1 cellular context compared by ENCODE assay signal in the genomic region with DNA sequence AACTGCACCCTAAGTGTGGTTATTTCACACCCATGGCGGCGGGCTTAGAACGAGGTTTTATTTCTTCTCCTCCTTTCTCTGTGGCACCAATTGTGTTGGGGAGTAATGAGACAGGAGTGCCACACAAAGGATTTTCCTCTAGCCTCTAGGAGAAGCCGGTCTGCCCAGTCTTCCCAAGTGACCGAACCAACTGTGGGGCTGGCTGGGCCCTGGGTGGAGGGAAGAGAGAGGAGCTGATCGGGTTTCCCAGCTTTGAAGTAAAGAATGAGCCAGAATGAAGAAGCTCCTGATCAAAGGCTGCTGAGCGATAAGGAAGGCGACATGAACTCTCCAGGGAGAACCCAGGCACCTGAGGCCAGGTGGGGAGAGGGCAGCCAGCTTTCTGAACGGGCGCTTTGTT.
TF ChIP-seq lines count a peak whose summit lies in the region.

No MANE protein-coding gene starts in this region.

TF ChIP-seq in IMR-90, 13 proteins besides CTCF, POLR2A, EP300 and RAD21 (continued from another document):
- TF ChIP-seq, protein P1, sequence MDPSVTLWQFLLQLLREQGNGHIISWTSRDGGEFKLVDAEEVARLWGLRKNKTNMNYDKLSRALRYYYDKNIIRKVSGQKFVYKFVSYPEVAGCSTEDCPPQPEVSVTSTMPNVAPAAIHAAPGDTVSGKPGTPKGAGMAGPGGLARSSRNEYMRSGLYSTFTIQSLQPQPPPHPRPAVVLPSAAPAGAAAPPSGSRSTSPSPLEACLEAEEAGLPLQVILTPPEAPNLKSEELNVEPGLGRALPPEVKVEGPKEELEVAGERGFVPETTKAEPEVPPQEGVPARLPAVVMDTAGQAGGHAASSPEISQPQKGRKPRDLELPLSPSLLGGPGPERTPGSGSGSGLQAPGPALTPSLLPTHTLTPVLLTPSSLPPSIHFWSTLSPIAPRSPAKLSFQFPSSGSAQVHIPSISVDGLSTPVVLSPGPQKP (IDR thresholded peaks at IDR 0.05; ENCODE audit: borderline replicate concordance, low read depth, low read length), result no peak
- TF ChIP-seq NFE2L2 (IDR thresholded peaks at IDR 0.05; ENCODE audit: low read depth, low read length), result no peak
- TF ChIP-seq MAZ (IDR thresholded peaks at IDR 0.05; ENCODE audit: borderline replicate concordance, low read depth, low read length), result no peak
- no peak for TF ChIP-seq RFX5 (IDR thresholded peaks at IDR 0.05; ENCODE audit: low read depth, low read length)
- no peak for TF ChIP-seq RCOR1 (IDR thresholded peaks at IDR 0.05; ENCODE audit: insufficient replicate concordance, low read length)
- TF ChIP-seq CEBPB (IDR thresholded peaks at IDR 0.05; ENCODE audit: low read depth, low read length), result no peak
- no peak for TF ChIP-seq BHLHE40 (IDR thresholded peaks at IDR 0.05; ENCODE audit: low read depth, low read length)
- TF ChIP-seq, protein P2, sequence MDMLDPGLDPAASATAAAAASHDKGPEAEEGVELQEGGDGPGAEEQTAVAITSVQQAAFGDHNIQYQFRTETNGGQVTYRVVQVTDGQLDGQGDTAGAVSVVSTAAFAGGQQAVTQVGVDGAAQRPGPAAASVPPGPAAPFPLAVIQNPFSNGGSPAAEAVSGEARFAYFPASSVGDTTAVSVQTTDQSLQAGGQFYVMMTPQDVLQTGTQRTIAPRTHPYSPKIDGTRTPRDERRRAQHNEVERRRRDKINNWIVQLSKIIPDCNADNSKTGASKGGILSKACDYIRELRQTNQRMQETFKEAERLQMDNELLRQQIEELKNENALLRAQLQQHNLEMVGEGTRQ (IDR thresholded peaks at IDR 0.05; ENCODE audit: low read depth, low read length), result no peak
- TF ChIP-seq SMC3 (IDR thresholded peaks at IDR 0.05; ENCODE audit: low read depth, low read length), result no peak
